In genomic region chr15:59378855-59379254, GRCh38 we compare ENCODE assay signal across 10 cellular contexts. TPM values are rescaled to one million over a fixed set of nuclear protein-coding genes. Genes with fewer than 3 reads are reported as not detected.
"Had no signal": no experiment of that assay in that cellular context is flagged by ENCODE, and none has a peak within 500 bp of the region (broad histone marks: within the 10 kb centered on the region; RNA-seq: fewer than 3 reads in every experiment).

No MANE protein-coding gene starts in this region.

- FAIRE-seq: H1, H54 had no signal

- H2AFZ ChIP-seq: GM23338 had no signal

- H3K4me1 Mint-ChIP-seq: GM23338 had no signal

- H3K4me3 ChIP-seq: GM23338 had no signal

- H3K4me2 ChIP-seq: GM23338, KMS-11 had no signal

- ATAC-seq: GM23338 had no signal

- H3K9ac ChIP-seq: KMS-11 had no signal

- H3K4me3 Mint-ChIP-seq: GM23338, H9 had no signal

- DNase-seq: H9, HCEC 1CT, IMR-90, Karpas-422, KBM-7 had no signal

- H3K9me3 Mint-ChIP-seq: GM23338, H9 had no signal

- H3K27ac Mint-ChIP-seq: GM23338, H9 had no signal

- H3K27ac ChIP-seq: HL-60, KMS-11 had no signal

RNA-seq across cellular contexts. Expression of gene FAM81A, which starts 59.1 kb away (rescaled TPM):
- total RNA-seq: IMR-90 had no signal
- polyA plus RNA-seq: IMR-90 had no signal
